ENCODE assay signal across 8 cellular contexts in genomic region chr19:10695401-10696398, GRCh38. TPM values are rescaled to one million over a fixed set of nuclear protein-coding genes. Genes with fewer than 3 reads are reported as not detected.
DNase-seq lines count a peak whose midpoint lies in the region; TF ChIP-seq lines count a peak whose summit lies in the region.

No MANE protein-coding gene starts in this region.

- no peak overlapping the region for H2AFZ ChIP-seq in trophoblast cell (ENCODE audit: insufficient read depth, low read length, poor library complexity)

- no CpG with 5 or more reads among the region's 59 CpGs for WGBS in trophoblast cell (ENCODE audit: extremely low coverage, insufficient coverage, insufficient read length)

- H3K4me2 ChIP-seq in trophoblast cell (ENCODE audit: low read length), result peak overlapping the region; percentile 65

- H3K4me3 ChIP-seq in H7 (ENCODE audit: insufficient read depth, low read depth, low read length) (peak overlapping the region; percentile 29), trophoblast cell (ENCODE audit: low read depth, low read length) (no peak overlapping the region), tibial artery (peak overlapping the region in 1 of 2 donors; percentile 22)

- H3K9me3 Mint-ChIP-seq in activated naive CD8-positive, alpha-beta T cell treated with anti-CD3 and anti-CD28 coated beads for 36 hours, result no peaks in the 10 kb centered on the region

- H3K4me1 ChIP-seq in trophoblast cell (ENCODE audit: control insufficient read depth in 1 of 2, insufficient read depth in 2 of 2, low read length in 2 of 2) (peaks cover 3 to 4% of the 10 kb centered on the region in 2 experiments), tibial artery (peaks cover 0 to 20% (median 13%) of the 10 kb centered on the region in 4 donors)

- H4K91ac ChIP-seq in trophoblast cell (ENCODE audit: low read depth, low read length), result no peak overlapping the region

- no peak overlapping the region for H3K23ac ChIP-seq in trophoblast cell (ENCODE audit: low read length)

- H3K14ac ChIP-seq in trophoblast cell (ENCODE audit: low read length), result no peak overlapping the region

- H3K27me3 Mint-ChIP-seq in activated naive CD8-positive, alpha-beta T cell treated with anti-CD3 and anti-CD28 coated beads for 36 hours, result peaks cover 17% of the 10 kb centered on the region

- no peaks in the 10 kb centered on the region for H3K27me3 ChIP-seq in H7 (ENCODE audit: control insufficient read depth, insufficient read depth, low read length)
- no peaks in the 10 kb centered on the region for H3K27me3 ChIP-seq in trophoblast cell (ENCODE audit: insufficient read depth, low read length)
- peaks cover 0 to 3% of the 10 kb centered on the region in 2 donors for H3K27me3 ChIP-seq in tibial artery

- peak in 1 of 2 experiments; percentile 8 for TF ChIP-seq CTCF in tibial artery (IDR thresholded peaks at IDR 0.05)

- peak overlapping the region; percentile 43 for H3K27ac Mint-ChIP-seq in activated naive CD8-positive, alpha-beta T cell treated with anti-CD3 and anti-CD28 coated beads for 36 hours

- no peak overlapping the region for H3K9ac ChIP-seq in trophoblast cell (ENCODE audit: low read length)

- in situ Hi-C loops in Caki2 (cut with HindIII; ENCODE audit: low pct_unique_long_range_greater_than_20kb, low sequenced_read_pairs), result no loop called here

- H3K36me3 Mint-ChIP-seq in activated naive CD8-positive, alpha-beta T cell treated with anti-CD3 and anti-CD28 coated beads for 36 hours, result peaks cover 13% of the 10 kb centered on the region

- peaks cover 15% of the 10 kb centered on the region for H3K4me1 Mint-ChIP-seq in activated naive CD8-positive, alpha-beta T cell treated with anti-CD3 and anti-CD28 coated beads for 36 hours

- DNase-seq in Caki2 (ENCODE audit: low read depth), result peak; percentile 75
- peak; percentile 98 for DNase-seq in H7
- peak; percentile 92 to 98 (median 96) for DNase-seq in NCI-H1417 (lab: John Stamatoyannopoulos, UW)
- DNase-seq in SW 1271 (lab: John Stamatoyannopoulos, UW), result peak; percentile 65 to 79
- DNase-seq in activated naive CD8-positive, alpha-beta T cell treated with anti-CD3 and anti-CD28 coated beads for 36 hours, result peak; percentile 91
- DNase-seq in head of caudate nucleus, result peak; percentile 81 to 96 (median 91)
- peak; percentile 98 to 99 for DNase-seq in trophoblast cell
- DNase-seq in tibial artery, result peak; percentile 91 to 92

- no peak overlapping the region for H4K12ac ChIP-seq in trophoblast cell (ENCODE audit: low read depth, low read length)

- H3K18ac ChIP-seq in trophoblast cell (ENCODE audit: low read length), result no peak overlapping the region

- H3K79me1 ChIP-seq in trophoblast cell (ENCODE audit: low read length), result no peaks in the 10 kb centered on the region

- no peaks in the 10 kb centered on the region for H3K79me2 ChIP-seq in trophoblast cell (ENCODE audit: control insufficient read depth, insufficient read depth, low read length, poor library complexity)

- intact Hi-C loops in head of caudate nucleus (cut with DNase I) (no loop called here), tibial artery (cut with DNase I; ENCODE audit: low total_unique reads) (no loop called here)

- no peak overlapping the region for H3K4ac ChIP-seq in trophoblast cell (ENCODE audit: low read depth, low read length)

- H2AK5ac ChIP-seq in trophoblast cell (ENCODE audit: low read length), result no peak overlapping the region

- H3K27ac ChIP-seq in trophoblast cell (ENCODE audit: low read depth, low read length), result no peak overlapping the region
- no peak overlapping the region for H3K27ac ChIP-seq in tibial artery

- no peak overlapping the region for H2BK5ac ChIP-seq in trophoblast cell (ENCODE audit: low read depth, low read length, poor library complexity)

- H4K8ac ChIP-seq in trophoblast cell (ENCODE audit: low read depth, low read length), result no peak overlapping the region

- peaks cover 14% of the 10 kb centered on the region for H3K36me3 ChIP-seq in H7 (replicated peaks; ENCODE audit: control insufficient read depth, insufficient read depth, low read length)
- H3K36me3 ChIP-seq in trophoblast cell (ENCODE audit: control insufficient read depth in 1 of 2, insufficient read depth in 2 of 2, low read length in 2 of 2), result peaks cover 20% of the 10 kb centered on the region in 2 experiments
- peaks cover 7 to 20% (median 17%) of the 10 kb centered on the region in 3 donors for H3K36me3 ChIP-seq in tibial artery

- H3K4me3 Mint-ChIP-seq in activated naive CD8-positive, alpha-beta T cell treated with anti-CD3 and anti-CD28 coated beads for 36 hours, result peak overlapping the region; percentile 73

- no peak overlapping the region for H2BK12ac ChIP-seq in trophoblast cell (ENCODE audit: low read length)

- H3K9me3 ChIP-seq in trophoblast cell (ENCODE audit: insufficient read depth, low read depth, low read length), result peaks cover 4% of the 10 kb centered on the region
- no peaks in the 10 kb centered on the region for H3K9me3 ChIP-seq in tibial artery

- H2BK120ac ChIP-seq in trophoblast cell (ENCODE audit: insufficient read depth, low read length, poor library complexity), result no peak overlapping the region

RNA-seq across cellular contexts. Expression of gene QTRT1, which starts 5.5 kb away (rescaled TPM):
- total RNA-seq in Caki2 (2014; rRNA removed; shearing (Covaris generic); ENCODE audit: low replicate concordance), result 32.2 and 57.9 TPM in 2 replicates
- 52.4 and 64.9 TPM in 2 replicates for total RNA-seq in H7 (2014; rRNA removed; shearing (Covaris generic))
- 10 to 100 TPM; 66.6 to 71.5 TPM for total RNA-seq in activated naive CD8-positive, alpha-beta T cell treated with anti-CD3 and anti-CD28 coated beads for 36 hours
- polyA plus RNA-seq in trophoblast cell (2013), result 8.4 and 8.7 TPM in 2 replicates

RNA-seq across cellular contexts. Expression of gene DNM2, which starts 22.2 kb away (rescaled TPM):
- 331 and 362 TPM in 2 replicates for total RNA-seq in Caki2 (2014; rRNA removed; shearing (Covaris generic); ENCODE audit: low replicate concordance)
- 77.6 and 89.9 TPM in 2 replicates for total RNA-seq in H7 (2014; rRNA removed; shearing (Covaris generic))
- 100 to 1,000 TPM; 127 to 133 TPM for total RNA-seq in activated naive CD8-positive, alpha-beta T cell treated with anti-CD3 and anti-CD28 coated beads for 36 hours
- polyA plus RNA-seq in trophoblast cell (2013), result 95.3 and 98.4 TPM in 2 replicates

RNA-seq across cellular contexts. Expression of gene ILF3, which starts 41.6 kb away (rescaled TPM):
- total RNA-seq in Caki2 (2014; rRNA removed; shearing (Covaris generic); ENCODE audit: low replicate concordance), result 168 and 223 TPM in 2 replicates
- 354 and 378 TPM in 2 replicates for total RNA-seq in H7 (2014; rRNA removed; shearing (Covaris generic))
- total RNA-seq in activated naive CD8-positive, alpha-beta T cell treated with anti-CD3 and anti-CD28 coated beads for 36 hours, result 100 to 1,000 TPM; 500 to 527 TPM
- 200 and 209 TPM in 2 replicates for polyA plus RNA-seq in trophoblast cell (2013)
